ENCODE assay signal across 8 cellular contexts in the genomic region with DNA sequence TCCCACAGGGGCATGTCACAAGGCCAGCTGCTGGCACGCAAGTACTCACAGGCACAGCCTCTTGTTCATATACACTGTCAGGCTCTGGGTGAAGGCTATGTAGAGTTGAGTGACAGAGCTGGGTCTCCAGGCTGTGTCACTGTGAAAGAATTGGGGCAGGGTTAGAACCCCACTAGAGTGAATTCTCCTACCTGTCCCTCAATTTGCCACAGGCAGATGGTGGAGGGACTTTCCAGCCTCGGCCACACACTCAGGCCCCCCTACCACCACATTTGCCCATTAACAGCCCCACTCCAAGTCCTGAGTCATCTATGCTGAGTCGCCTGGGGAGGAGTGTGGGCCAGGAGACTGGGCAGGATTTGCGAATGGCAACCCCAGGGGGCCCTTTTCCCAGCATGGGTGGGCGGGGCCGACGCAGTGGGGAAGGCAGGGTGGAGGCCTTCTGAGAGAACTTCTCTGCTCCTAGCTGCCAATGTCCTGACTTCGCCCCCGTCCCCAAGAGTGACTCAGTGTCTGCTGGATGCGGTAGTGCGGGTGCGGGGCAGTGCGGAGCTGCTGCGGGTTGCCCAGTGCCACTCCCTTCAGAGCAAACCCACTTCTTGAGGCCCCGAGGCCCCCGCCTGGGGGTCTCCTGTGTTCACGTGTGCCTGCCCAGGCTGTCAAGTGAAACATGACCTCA. TPM values are rescaled to one million over a fixed set of nuclear protein-coding genes. Genes with fewer than 3 reads are reported as not detected.
A peak's percentile ranks its signal among the peaks of the same experiment; 100 is the strongest.
DNase-seq lines count a peak whose midpoint lies in the region; ATAC-seq and TF ChIP-seq lines count a peak whose summit lies in the region.

No MANE protein-coding gene starts in this region.

- H3K4me2 ChIP-seq in SU-DHL-6 (ENCODE audit: low read depth, low read length, poor library complexity, severe bottlenecking), result no peak overlapping the region

- DNase-seq in BJ (ENCODE audit: low read depth) (peak; percentile 41), Right ventricle myocardium superior (peak; percentile 68), GM10266 (ENCODE audit: extremely low spot score) (no peak), cerebellar nuclear complex (lab: John Stamatoyannopoulos, UW) (no peak)
- peak; percentile 37 for DNase-seq in stimulated activated CD4-positive, alpha-beta T cell treated with anti-CD3 and anti-CD28 coated beads, Interleukin-1b, Interleukin-23, amount 100 ng/mL, for 48 hours

- H3K36me3 ChIP-seq in BJ (ENCODE audit: control insufficient read depth, insufficient read depth, low read length) (no peaks in the 10 kb centered on the region), SU-DHL-6 (ENCODE audit: low read length) (no peaks in the 10 kb centered on the region)

- no peaks in the 10 kb centered on the region for H3K9me3 ChIP-seq in SU-DHL-6 (ENCODE audit: insufficient read depth, low read length)

- no peak overlapping the region for H2AFZ ChIP-seq in SU-DHL-6 (ENCODE audit: low read depth, low read length, severe bottlenecking)

- TF ChIP-seq CTCF in BJ (IDR thresholded peaks at IDR 0.05; ENCODE audit: insufficient read depth, low read depth, low read length) (no peak), SU-DHL-6 (IDR thresholded peaks at IDR 0.05; ENCODE audit: insufficient read depth, low read length, poor library complexity, severe bottlenecking) (no peak), GM10266 (IDR thresholded peaks at IDR 0.05; ENCODE audit: control insufficient read depth, insufficient read depth, low read depth, missing control alignments) (no peak)

- H3K27ac ChIP-seq in SU-DHL-6 (ENCODE audit: low read depth, low read length), result peak overlapping the region; percentile 28

- no peak for TF ChIP-seq POLR2A in GM18505 (IDR thresholded peaks at IDR 0.05; ENCODE audit: borderline replicate concordance, extremely low read depth, insufficient read depth, insufficient read length)

- H3K79me2 ChIP-seq in SU-DHL-6 (ENCODE audit: insufficient read depth, low read length), result no peaks in the 10 kb centered on the region

- ATAC-seq in GM18909 (IDR thresholded peaks at IDR 0.05; ENCODE audit: poor library complexity, unreplicated experiment), result peak; percentile 30
- peak; percentile 16 for ATAC-seq in Right ventricle myocardium superior (ENCODE audit: poor library complexity)
- no peak for ATAC-seq in GM18505 (IDR thresholded peaks at IDR 0.05; ENCODE audit: unreplicated experiment)

- peaks cover 3% of the 10 kb centered on the region; the same call in 1 of the 2 replicates for H3F3A ChIP-seq in SU-DHL-6 (ENCODE audit: insufficient read depth)

- no peak overlapping the region for H3K4me3 ChIP-seq in BJ (ENCODE audit: low read depth, low read length)
- H3K4me3 ChIP-seq in SU-DHL-6 (ENCODE audit: insufficient read depth, low read length, poor library complexity, severe bottlenecking), result no peak overlapping the region

- intact Hi-C loops in Right ventricle myocardium superior (cut with DNase I), result no loop called here

- CTCF ChIA-PET in BJ (lab: Yijun Ruan, JAX), result interaction anchor here (3.7 to 5.7 kb wide), 2 partner anchors 20 to 111 kb away, joined by 15 to 33 read pairs; no protein-coding TSS in a partner anchor

- no peaks in the 10 kb centered on the region for H3K9me2 ChIP-seq in SU-DHL-6 (replicated peaks; ENCODE audit: insufficient read depth, low read length)

- H3K27me3 ChIP-seq in BJ (ENCODE audit: control insufficient read depth, insufficient read depth, low read length) (no peaks in the 10 kb centered on the region), SU-DHL-6 (ENCODE audit: low read length) (no peaks in the 10 kb centered on the region)

- no peak overlapping the region for H3K9ac ChIP-seq in SU-DHL-6 (ENCODE audit: low read length)

- POLR2A ChIA-PET in BJ (lab: Charles Lee), result no interaction called here

- H4K20me1 ChIP-seq in SU-DHL-6 (ENCODE audit: low read depth, low read length), result no peaks in the 10 kb centered on the region

RNA-seq across cellular contexts. Expression of a gene that starts 50.3 kb away (rescaled TPM):
- polyA plus RNA-seq in BJ (2011; rRNA removed), result 0.04 and 0.06 TPM in 2 replicates
- polyA minus RNA-seq in BJ (2011; rRNA and poly(A)+ RNA removed), result 0.15 TPM in 1 of 2 replicates, not detected in the other
- not detected for total RNA-seq in Right ventricle myocardium superior

Comparison
In these comparisons a context has a peak if more than half of its experiments do, and no peak if none do; other contexts are left out.
1. DNase-seq: peak in BJ (single experiment), Right ventricle myocardium superior (single experiment) and stimulated activated CD4-positive, alpha-beta T cell treated with anti-CD3 and anti-CD28 coated beads, Interleukin-1b, Interleukin-23, amount 100 ng/mL, for 48 hours (single experiment); none in GM10266 (single experiment) and cerebellar nuclear complex (0 of 2).